ENCODE assay signal across 15 cellular contexts in genomic region chr4:159398236-159398638, GRCh38.
DNase-seq lines count a peak whose midpoint lies in the region; ATAC-seq and TF ChIP-seq lines count a peak whose summit lies in the region.
"Had no signal": no experiment of that assay in that cellular context is flagged by ENCODE, and none has a peak within 500 bp of the region (broad histone marks: within the 10 kb centered on the region; RNA-seq: fewer than 3 reads in every experiment).

No MANE protein-coding gene starts in this region.

- no peak overlapping the region for H3K4me3 Mint-ChIP-seq in nephron progenitor cell
- no peak overlapping the region for H3K4me3 Mint-ChIP-seq in activated CD8-positive, alpha-beta memory T cell treated with anti-CD3 and anti-CD28 coated beads, Interleukin-2, amount 10 ng/mL, durations not matched to agents 7 days and 5 days
- no peak overlapping the region for H3K4me3 Mint-ChIP-seq in activated T-cell treated with anti-CD3 and anti-CD28 coated beads, Interleukin-2, amount 50 U/mL, for 4 hours
- H3K4me3 Mint-ChIP-seq: activated CD8-positive, alpha-beta T cell treated with anti-CD3 and anti-CD28 coated beads for 36 hours; activated T-helper 17 cell treated with anti-CD3 and anti-CD28 coated beads, Interleukin-2, amount 50 U/mL, for 72 hours; stimulated activated naive B cell treated with anti-CD40 and anti-IgM and Interleukin-4, amounts not matched to agents 10 μg/mL and 1 μg/mL and 100 μg/mL, for 72 hours had no signal

- no peaks in the 10 kb centered on the region for H4K20me1 ChIP-seq in fibroblast of lung (ENCODE audit: control insufficient read depth, extremely low read depth, insufficient read depth, low read length)

- H3K27ac ChIP-seq in C4-2B (no peak overlapping the region), fibroblast of lung (ENCODE audit: insufficient read depth, low read length) (peak overlapping the region; percentile 30)
- H3K27ac ChIP-seq: foreskin keratinocyte had no signal

- H3K4me1 Mint-ChIP-seq in nephron progenitor cell = peaks cover 28% of the 10 kb centered on the region
- no peaks in the 10 kb centered on the region for H3K4me1 Mint-ChIP-seq in activated CD8-positive, alpha-beta memory T cell treated with anti-CD3 and anti-CD28 coated beads, Interleukin-2, amount 10 ng/mL, durations not matched to agents 7 days and 5 days
- no peaks in the 10 kb centered on the region for H3K4me1 Mint-ChIP-seq in activated T-cell treated with anti-CD3 and anti-CD28 coated beads, Interleukin-2, amount 50 U/mL, for 4 hours (ENCODE audit: low read depth)

- no peak overlapping the region for H3K4me3 ChIP-seq in fibroblast of lung (replicated peaks in 1 of 4; ENCODE audit: control extremely low read depth in 1 of 4, insufficient read depth in 1 of 4, low read depth in 3 of 4, low read length in 4 of 4)

- CTCF ChIA-PET in activated CD8-positive, alpha-beta memory T cell treated with anti-CD3 and anti-CD28 coated beads, Interleukin-2, amount 10 ng/mL, durations not matched to agents 7 days and 5 days (lab: Charles Lee) = interaction anchor here (1.3 to 2.0 kb wide), 2 partner anchors 10 to 22 kb away, joined by 3 to 4 read pairs; no protein-coding TSS in a partner anchor

- H2AFZ ChIP-seq in fibroblast of lung (ENCODE audit: low read length) = peak overlapping the region; percentile 46

- peak overlapping the region; percentile 10 for H3K4me2 ChIP-seq in fibroblast of lung (ENCODE audit: extremely low read depth, insufficient read depth, low read length)

- no peaks in the 10 kb centered on the region for H3K36me3 ChIP-seq in fibroblast of lung (ENCODE audit: control insufficient read depth, insufficient read depth, low read length)

- no peaks in the 10 kb centered on the region for H3K27me3 ChIP-seq in fibroblast of lung (ENCODE audit: control insufficient read depth, insufficient read depth, low read length)
- H3K27me3 ChIP-seq: foreskin keratinocyte had no signal

- H3K9ac ChIP-seq in fibroblast of lung (ENCODE audit: insufficient read depth, low read length) = no peak overlapping the region

- H3K36me3 Mint-ChIP-seq in nephron progenitor cell (ENCODE audit: low read depth) = no peaks in the 10 kb centered on the region
- H3K36me3 Mint-ChIP-seq in activated CD8-positive, alpha-beta memory T cell treated with anti-CD3 and anti-CD28 coated beads, Interleukin-2, amount 10 ng/mL, durations not matched to agents 7 days and 5 days = no peaks in the 10 kb centered on the region
- no peaks in the 10 kb centered on the region for H3K36me3 Mint-ChIP-seq in activated T-cell treated with anti-CD3 and anti-CD28 coated beads, Interleukin-2, amount 50 U/mL, for 4 hours (ENCODE audit: insufficient read depth)
- H3K36me3 Mint-ChIP-seq: stimulated activated naive B cell treated with anti-CD40 and anti-IgM and Interleukin-4, amounts not matched to agents 10 μg/mL and 1 μg/mL and 100 μg/mL, for 72 hours had no signal

- peaks cover 14% of the 10 kb centered on the region for H3K4me1 ChIP-seq in fibroblast of lung (ENCODE audit: control insufficient read depth, extremely low read depth, insufficient read depth, low read length)

- TF ChIP-seq CTCF in C4-2B (conservative IDR thresholded peaks at IDR 0.05) (peak; percentile 18; the same call in 1 of the 2 replicates), fibroblast of lung (conservative IDR thresholded peaks at IDR 0.05 in 1 of 2, IDR thresholded peaks at IDR 0.05 in 1 of 2; ENCODE audit: low read depth in 1 of 2, low read length in 2 of 2) (no peak), nephron progenitor cell (IDR thresholded peaks at IDR 0.05) (no peak)

- H3K79me2 ChIP-seq in fibroblast of lung (ENCODE audit: control insufficient read depth, insufficient read depth, low read length) = no peaks in the 10 kb centered on the region

- no peaks in the 10 kb centered on the region for H3K27me3 Mint-ChIP-seq in nephron progenitor cell (ENCODE audit: low read depth, poor library complexity)
- H3K27me3 Mint-ChIP-seq in activated CD8-positive, alpha-beta memory T cell treated with anti-CD3 and anti-CD28 coated beads, Interleukin-2, amount 10 ng/mL, durations not matched to agents 7 days and 5 days = peaks cover 10% of the 10 kb centered on the region
- peaks cover 10% of the 10 kb centered on the region for H3K27me3 Mint-ChIP-seq in activated T-cell treated with anti-CD3 and anti-CD28 coated beads, Interleukin-2, amount 50 U/mL, for 4 hours (ENCODE audit: low read depth)

- DNase-seq in RPMI7951 (ENCODE audit: low read depth) (peak; percentile 65), fibroblast of lung (ENCODE audit: low read depth in 2 of 2) (peak; percentile 63 to 68), nephron progenitor cell (no peak), AG08396 (ENCODE audit: low spot score) (no peak)
- DNase-seq in activated CD8-positive, alpha-beta memory T cell treated with anti-CD3 and anti-CD28 coated beads, Interleukin-2, amount 10 ng/mL, durations not matched to agents 7 days and 5 days = no peak
- no peak for DNase-seq in activated T-cell treated with anti-CD3 and anti-CD28 coated beads, Interleukin-2, amount 50 U/mL, for 4 hours
- DNase-seq in activated CD4-positive, alpha-beta T cell treated with anti-CD3 and anti-CD28 coated beads for 48 hours = no peak
- DNase-seq: activated CD8-positive, alpha-beta T cell treated with anti-CD3 and anti-CD28 coated beads for 36 hours; amniotic stem cell; foreskin keratinocyte; NCI-H1417; NCI-H226; stimulated activated naive B cell treated with anti-CD40 and anti-IgM and Interleukin-4, amounts not matched to agents 10 μg/mL and 1 μg/mL and 100 μg/mL, for 72 hours had no signal

- ATAC-seq in activated CD8-positive, alpha-beta memory T cell treated with anti-CD3 and anti-CD28 coated beads, Interleukin-2, amount 10 ng/mL, durations not matched to agents 7 days and 5 days = no peak
- no peak for ATAC-seq in activated T-cell treated with anti-CD3 and anti-CD28 coated beads, Interleukin-2, amount 50 U/mL, for 4 hours
- ATAC-seq: activated CD8-positive, alpha-beta T cell treated with anti-CD3 and anti-CD28 coated beads for 36 hours; activated T-helper 17 cell treated with anti-CD3 and anti-CD28 coated beads, Interleukin-2, amount 50 U/mL, for 72 hours; foreskin keratinocyte had no signal

- H3K27ac Mint-ChIP-seq in nephron progenitor cell = peak overlapping the region; percentile 45
- H3K27ac Mint-ChIP-seq in activated CD8-positive, alpha-beta memory T cell treated with anti-CD3 and anti-CD28 coated beads, Interleukin-2, amount 10 ng/mL, durations not matched to agents 7 days and 5 days = no peak overlapping the region
- H3K27ac Mint-ChIP-seq: activated CD8-positive, alpha-beta T cell treated with anti-CD3 and anti-CD28 coated beads for 36 hours; activated T-helper 17 cell treated with anti-CD3 and anti-CD28 coated beads, Interleukin-2, amount 50 U/mL, for 72 hours; stimulated activated naive B cell treated with anti-CD40 and anti-IgM and Interleukin-4, amounts not matched to agents 10 μg/mL and 1 μg/mL and 100 μg/mL, for 72 hours had no signal

- peaks cover 6% of the 10 kb centered on the region for H3K9me3 Mint-ChIP-seq in nephron progenitor cell
- H3K9me3 Mint-ChIP-seq in activated CD8-positive, alpha-beta memory T cell treated with anti-CD3 and anti-CD28 coated beads, Interleukin-2, amount 10 ng/mL, durations not matched to agents 7 days and 5 days (ENCODE audit: low read depth) = no peaks in the 10 kb centered on the region
- H3K9me3 Mint-ChIP-seq in activated T-cell treated with anti-CD3 and anti-CD28 coated beads, Interleukin-2, amount 50 U/mL, for 4 hours = no peaks in the 10 kb centered on the region
- H3K9me3 Mint-ChIP-seq: activated CD8-positive, alpha-beta T cell treated with anti-CD3 and anti-CD28 coated beads for 36 hours; activated T-helper 17 cell treated with anti-CD3 and anti-CD28 coated beads, Interleukin-2, amount 50 U/mL, for 72 hours; stimulated activated naive B cell treated with anti-CD40 and anti-IgM and Interleukin-4, amounts not matched to agents 10 μg/mL and 1 μg/mL and 100 μg/mL, for 72 hours had no signal

- H3K9me3 ChIP-seq in fibroblast of lung (ENCODE audit: control insufficient read depth, insufficient read depth, low read depth, low read length) = no peaks in the 10 kb centered on the region

Comparison
In these comparisons a context has a peak if more than half of its experiments do, and no peak if none do; other contexts are left out.
1. DNase-seq: peak in RPMI7951 (single experiment) and fibroblast of lung (2 of 2); none in nephron progenitor cell (single experiment), AG08396 (single experiment), activated CD8-positive, alpha-beta memory T cell treated with anti-CD3 and anti-CD28 coated beads, Interleukin-2, amount 10 ng/mL, durations not matched to agents 7 days and 5 days (single experiment), activated T-cell treated with anti-CD3 and anti-CD28 coated beads, Interleukin-2, amount 50 U/mL, for 4 hours (single experiment) and activated CD4-positive, alpha-beta T cell treated with anti-CD3 and anti-CD28 coated beads for 48 hours (single experiment).